1 cellular context compared by ENCODE assay signal in genomic region chr17:58531661-58532554, GRCh38.
TF ChIP-seq lines count a peak whose summit lies in the region.

No MANE protein-coding gene starts in this region.

TF ChIP-seq in GM23338, 12 proteins besides CTCF, POLR2A, EP300 and RAD21 (continued from another document):
- TF ChIP-seq, protein P1, sequence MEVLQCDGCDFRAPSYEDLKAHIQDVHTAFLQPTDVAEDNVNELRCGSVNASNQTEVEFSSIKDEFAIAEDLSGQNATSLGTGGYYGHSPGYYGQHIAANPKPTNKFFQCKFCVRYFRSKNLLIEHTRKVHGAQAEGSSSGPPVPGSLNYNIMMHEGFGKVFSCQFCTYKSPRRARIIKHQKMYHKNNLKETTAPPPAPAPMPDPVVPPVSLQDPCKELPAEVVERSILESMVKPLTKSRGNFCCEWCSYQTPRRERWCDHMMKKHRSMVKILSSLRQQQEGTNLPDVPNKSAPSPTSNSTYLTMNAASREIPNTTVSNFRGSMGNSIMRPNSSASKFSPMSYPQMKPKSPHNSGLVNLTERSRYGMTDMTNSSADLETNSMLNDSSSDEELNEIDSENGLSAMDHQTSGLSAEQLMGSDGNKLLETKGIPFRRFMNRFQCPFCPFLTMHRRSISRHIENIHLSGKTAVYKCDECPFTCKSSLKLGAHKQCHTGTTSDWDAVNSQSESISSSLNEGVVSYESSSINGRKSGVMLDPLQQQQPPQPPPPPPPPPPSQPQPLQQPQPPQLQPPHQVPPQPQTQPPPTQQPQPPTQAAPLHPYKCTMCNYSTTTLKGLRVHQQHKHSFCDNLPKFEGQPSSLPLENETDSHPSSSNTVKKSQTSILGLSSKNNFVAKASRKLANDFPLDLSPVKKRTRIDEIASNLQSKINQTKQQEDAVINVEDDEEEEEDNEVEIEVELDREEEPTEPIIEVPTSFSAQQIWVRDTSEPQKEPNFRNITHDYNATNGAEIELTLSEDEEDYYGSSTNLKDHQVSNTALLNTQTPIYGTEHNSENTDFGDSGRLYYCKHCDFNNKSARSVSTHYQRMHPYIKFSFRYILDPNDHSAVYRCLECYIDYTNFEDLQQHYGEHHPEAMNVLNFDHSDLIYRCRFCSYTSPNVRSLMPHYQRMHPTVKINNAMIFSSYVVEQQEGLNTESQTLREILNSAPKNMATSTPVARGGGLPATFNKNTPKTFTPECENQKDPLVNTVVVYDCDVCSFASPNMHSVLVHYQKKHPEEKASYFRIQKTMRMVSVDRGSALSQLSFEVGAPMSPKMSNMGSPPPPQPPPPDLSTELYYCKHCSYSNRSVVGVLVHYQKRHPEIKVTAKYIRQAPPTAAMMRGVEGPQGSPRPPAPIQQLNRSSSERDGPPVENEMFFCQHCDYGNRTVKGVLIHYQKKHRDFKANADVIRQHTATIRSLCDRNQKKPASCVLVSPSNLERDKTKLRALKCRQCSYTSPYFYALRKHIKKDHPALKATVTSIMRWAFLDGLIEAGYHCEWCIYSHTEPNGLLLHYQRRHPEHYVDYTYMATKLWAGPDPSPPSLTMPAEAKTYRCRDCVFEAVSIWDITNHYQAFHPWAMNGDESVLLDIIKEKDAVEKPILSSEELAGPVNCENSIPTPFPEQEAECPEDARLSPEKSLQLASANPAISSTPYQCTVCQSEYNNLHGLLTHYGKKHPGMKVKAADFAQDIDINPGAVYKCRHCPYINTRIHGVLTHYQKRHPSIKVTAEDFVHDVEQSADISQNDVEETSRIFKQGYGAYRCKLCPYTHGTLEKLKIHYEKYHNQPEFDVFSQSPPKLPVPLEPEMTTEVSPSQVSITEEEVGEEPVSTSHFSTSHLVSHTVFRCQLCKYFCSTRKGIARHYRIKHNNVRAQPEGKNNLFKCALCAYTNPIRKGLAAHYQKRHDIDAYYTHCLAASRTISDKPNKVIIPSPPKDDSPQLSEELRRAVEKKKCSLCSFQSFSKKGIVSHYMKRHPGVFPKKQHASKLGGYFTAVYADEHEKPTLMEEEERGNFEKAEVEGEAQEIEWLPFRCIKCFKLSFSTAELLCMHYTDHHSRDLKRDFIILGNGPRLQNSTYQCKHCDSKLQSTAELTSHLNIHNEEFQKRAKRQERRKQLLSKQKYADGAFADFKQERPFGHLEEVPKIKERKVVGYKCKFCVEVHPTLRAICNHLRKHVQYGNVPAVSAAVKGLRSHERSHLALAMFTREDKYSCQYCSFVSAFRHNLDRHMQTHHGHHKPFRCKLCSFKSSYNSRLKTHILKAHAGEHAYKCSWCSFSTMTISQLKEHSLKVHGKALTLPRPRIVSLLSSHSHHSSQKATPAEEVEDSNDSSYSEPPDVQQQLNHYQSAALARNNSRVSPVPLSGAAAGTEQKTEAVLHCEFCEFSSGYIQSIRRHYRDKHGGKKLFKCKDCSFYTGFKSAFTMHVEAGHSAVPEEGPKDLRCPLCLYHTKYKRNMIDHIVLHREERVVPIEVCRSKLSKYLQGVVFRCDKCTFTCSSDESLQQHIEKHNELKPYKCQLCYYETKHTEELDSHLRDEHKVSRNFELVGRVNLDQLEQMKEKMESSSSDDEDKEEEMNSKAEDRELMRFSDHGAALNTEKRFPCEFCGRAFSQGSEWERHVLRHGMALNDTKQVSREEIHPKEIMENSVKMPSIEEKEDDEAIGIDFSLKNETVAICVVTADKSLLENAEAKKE (CRISPR knock-in tag; IDR thresholded peaks at IDR 0.05), result no peak
- TF ChIP-seq STAT1 (IDR thresholded peaks at IDR 0.05; ENCODE audit: unreplicated experiment) (no peak), JUNB (IDR thresholded peaks at IDR 0.05; ENCODE audit: unreplicated experiment) (no peak), CREB1 (CRISPR knock-in tag; IDR thresholded peaks at IDR 0.05; ENCODE audit: low read depth) (peak; percentile 31; the same call in 1 of the 2 replicates), ZNF331 (CRISPR knock-in tag; IDR thresholded peaks at IDR 0.05; ENCODE audit: low read depth) (no peak)
